In the genomic region with DNA sequence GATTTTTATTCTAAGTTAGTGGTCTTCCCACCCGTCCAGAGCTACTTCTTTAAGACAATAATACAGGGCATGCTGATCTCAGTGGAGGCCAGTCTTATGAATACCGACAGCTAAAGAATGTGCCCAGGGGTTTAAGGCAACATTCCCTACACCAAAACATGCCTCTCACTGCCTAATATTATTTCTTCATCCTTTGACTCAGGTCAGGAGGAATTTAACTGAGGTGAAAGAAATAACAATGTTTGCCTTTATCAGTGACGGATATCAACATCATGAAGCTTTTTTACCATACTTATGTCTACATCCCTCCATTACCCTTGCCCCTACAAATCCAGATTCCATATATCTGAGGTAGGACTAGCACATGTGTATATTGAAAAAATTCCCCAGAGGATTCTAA, we compare ENCODE assay signal across 1 cellular context.
A peak's percentile ranks its signal among the peaks of the same experiment; 100 is the strongest.
TF ChIP-seq lines count a peak whose summit lies in the region.

No MANE protein-coding gene starts in this region.

TF ChIP-seq in A549, 52 proteins besides CTCF, POLR2A, EP300 and RAD21 (continued from another document):
- TF ChIP-seq, protein P1, sequence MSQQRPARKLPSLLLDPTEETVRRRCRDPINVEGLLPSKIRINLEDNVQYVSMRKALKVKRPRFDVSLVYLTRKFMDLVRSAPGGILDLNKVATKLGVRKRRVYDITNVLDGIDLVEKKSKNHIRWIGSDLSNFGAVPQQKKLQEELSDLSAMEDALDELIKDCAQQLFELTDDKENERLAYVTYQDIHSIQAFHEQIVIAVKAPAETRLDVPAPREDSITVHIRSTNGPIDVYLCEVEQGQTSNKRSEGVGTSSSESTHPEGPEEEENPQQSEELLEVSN (IDR thresholded peaks at IDR 0.05; ENCODE audit: borderline replicate concordance, low read depth): no peak
- no peak for TF ChIP-seq CBX8 (IDR thresholded peaks at IDR 0.05)
- TF ChIP-seq, protein P2, sequence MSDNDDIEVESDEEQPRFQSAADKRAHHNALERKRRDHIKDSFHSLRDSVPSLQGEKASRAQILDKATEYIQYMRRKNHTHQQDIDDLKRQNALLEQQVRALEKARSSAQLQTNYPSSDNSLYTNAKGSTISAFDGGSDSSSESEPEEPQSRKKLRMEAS (IDR thresholded peaks at IDR 0.05): 0 out of 2 replicates have a peak, but pooled peaks have one; percentile 50
- peak in 1 of 2 experiments; percentile 68; a peak in 1 of 4 replicates for TF ChIP-seq CEBPB (IDR thresholded peaks at IDR 0.05)
- TF ChIP-seq FOSL2 (IDR thresholded peaks at IDR 0.05): no peak
- TF ChIP-seq FOSL2 (CRISPR knock-in tag; IDR thresholded peaks at IDR 0.05): peak; percentile 47
- no peak for TF ChIP-seq RNF2 (IDR thresholded peaks at IDR 0.05; ENCODE audit: borderline replicate concordance, low read depth)
- no peak for TF ChIP-seq ZC3H11A (IDR thresholded peaks at IDR 0.05)
- TF ChIP-seq MYC (IDR thresholded peaks at IDR 0.05; ENCODE audit: borderline replicate concordance, low read length): no peak
- TF ChIP-seq JUN (IDR thresholded peaks at IDR 0.05): 0 out of 5 replicates have a peak, but pooled peaks of 1 of the 2 experiments have one; percentile 22
- no peak for TF ChIP-seq FOXS1 (CRISPR knock-in tag; IDR thresholded peaks at IDR 0.05)
- TF ChIP-seq RARB (CRISPR knock-in tag; IDR thresholded peaks at IDR 0.05): no peak
